8 cellular contexts compared by ENCODE assay signal in the genomic region with DNA sequence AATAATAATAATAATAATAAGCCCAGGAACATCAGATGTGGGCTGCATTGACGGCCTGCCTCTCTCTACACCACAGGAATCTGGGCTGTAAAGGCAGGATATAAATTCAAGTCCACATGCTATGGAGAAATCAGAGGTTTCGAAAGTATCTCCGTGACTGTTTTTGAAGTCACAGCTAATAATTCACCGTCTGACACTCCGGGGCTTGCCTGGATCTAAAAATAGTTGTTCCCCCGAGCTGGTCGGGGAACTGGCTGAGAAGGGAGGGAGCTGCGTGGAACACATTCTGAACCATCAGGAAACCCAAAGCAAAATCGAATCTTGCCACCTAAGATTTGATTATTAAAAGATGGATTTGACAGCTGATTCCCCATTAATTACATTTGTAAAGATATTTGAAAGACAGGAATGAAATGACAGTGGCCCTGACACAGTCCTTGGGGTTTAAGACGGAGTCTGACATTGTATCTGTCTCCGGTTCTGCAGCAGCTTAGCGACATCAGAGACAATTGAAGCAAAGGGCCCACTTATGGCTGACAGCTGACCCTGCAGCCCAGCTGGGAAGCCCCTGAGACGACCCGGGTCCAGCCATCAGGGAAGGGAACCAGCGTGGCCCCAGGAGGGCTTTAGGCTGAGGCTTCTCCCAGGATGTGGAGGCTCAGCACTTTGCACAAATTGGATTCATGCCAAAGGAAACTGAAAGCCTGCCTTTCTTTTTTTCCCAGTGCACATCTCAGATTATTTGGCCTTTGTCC.
DNase-seq lines count a peak whose midpoint lies in the region; ATAC-seq lines count a peak whose summit lies in the region.

No MANE protein-coding gene starts in this region.

- DNase-seq in MV-4-11 (lab: John Stamatoyannopoulos, UW) (peak; percentile 75), fibroblast of peridontal ligament (ENCODE audit: extremely low read depth) (peak; percentile 40), pons (ENCODE audit: low spot score) (peak; percentile 76)
- no peak for DNase-seq in stimulated activated naive CD8-positive, alpha-beta T cell treated with anti-CD3 and anti-CD28 coated beads, Interleukin-15, Interleukin-2, amounts not matched to agents 100 U/mL and 50 U/mL, for 24 hours

- peak; percentile 63 for ATAC-seq in GM18868 (IDR thresholded peaks at IDR 0.05; ENCODE audit: unreplicated experiment)
- no peak for ATAC-seq in stimulated activated naive CD8-positive, alpha-beta T cell treated with anti-CD3 and anti-CD28 coated beads, Interleukin-15, Interleukin-2, amounts not matched to agents 100 U/mL and 50 U/mL, for 24 hours
- ATAC-seq in GM18867 (IDR thresholded peaks at IDR 0.05; ENCODE audit: unreplicated experiment) = no peak
- no peak for ATAC-seq in HG03521 (IDR thresholded peaks at IDR 0.05; ENCODE audit: unreplicated experiment)
- no peak for ATAC-seq in HG02973 (IDR thresholded peaks at IDR 0.05; ENCODE audit: unreplicated experiment)
